In the genomic region with DNA sequence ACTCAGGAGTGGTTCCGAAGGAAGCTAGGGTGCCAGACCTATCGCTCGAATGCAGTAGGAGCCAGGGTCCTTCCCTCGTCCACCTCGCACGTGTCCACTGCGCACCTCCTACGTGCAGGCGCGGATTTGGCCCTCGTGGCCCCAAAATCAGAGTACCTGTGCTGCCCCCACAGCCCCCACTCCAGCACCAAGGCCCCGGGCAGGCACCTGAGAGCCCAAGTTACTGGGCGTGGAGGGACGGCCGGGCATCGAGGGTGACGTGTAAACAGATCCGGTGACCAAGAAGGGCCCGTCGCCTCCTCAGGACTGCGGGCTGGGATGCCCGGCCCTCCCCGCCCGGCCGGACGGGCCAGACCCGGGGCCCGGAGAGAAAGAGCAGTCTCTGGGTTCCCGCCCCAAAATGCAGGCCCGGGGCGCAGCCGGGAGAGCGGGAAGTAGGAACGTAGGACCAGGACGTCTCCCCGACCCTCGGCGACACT, we compare ENCODE assay signal across 8 cellular contexts. TPM values are rescaled to one million over a fixed set of nuclear protein-coding genes. Genes with fewer than 3 reads are reported as not detected.
DNase-seq lines count a peak whose midpoint lies in the region; ATAC-seq and TF ChIP-seq lines count a peak whose summit lies in the region.

No MANE protein-coding gene starts in this region.

- H3K27ac ChIP-seq in adrenal gland (peak overlapping the region in 4 of 5 donors; percentile 87 to 98 (median 92)), suprapubic skin (peak overlapping the region; percentile 85)

- H3K36me3 ChIP-seq in adrenal gland (replicated peaks in 1 of 2) = peaks cover 0 to 33% of the 10 kb centered on the region in 2 donors
- no peaks in the 10 kb centered on the region for H3K36me3 ChIP-seq in kidney epithelial cell (ENCODE audit: control insufficient read depth, insufficient read depth, low read length)
- peaks cover 35% of the 10 kb centered on the region for H3K36me3 ChIP-seq in suprapubic skin

- TF ChIP-seq EP300 in suprapubic skin (IDR thresholded peaks at IDR 0.05) = no peak

- WGBS in adrenal gland, 4 donors = 0 to 1% (median 1%) methylated on average over 20 to 38 of the region's 38 CpGs; no CpG with 5 or more reads in 1 of the 4 donors
- WGBS in suprapubic skin = 0% methylated on average over 12 of the region's 38 CpGs

- H3K27me3 ChIP-seq in adrenal gland (no peaks in the 10 kb centered on the region), kidney epithelial cell (ENCODE audit: control insufficient read depth, insufficient read depth, low read length) (no peaks in the 10 kb centered on the region), suprapubic skin (no peaks in the 10 kb centered on the region)

- H3K4me1 ChIP-seq in adrenal gland (replicated peaks in 1 of 2) (peaks cover 17 to 29% of the 10 kb centered on the region in 2 donors), suprapubic skin (peaks cover 38% of the 10 kb centered on the region)

- H3K9me3 ChIP-seq in adrenal gland (replicated peaks in 1 of 3) (no peaks in the 10 kb centered on the region), suprapubic skin (no peaks in the 10 kb centered on the region)

- DNase-seq in adrenal gland (peak in 4 of 7 donors; percentile 49 to 69 (median 56)), kidney epithelial cell (ENCODE audit: low read depth) (no peak), suprapubic skin (ENCODE audit: low spot score in 2 of 2) (no peak), mucosa of gallbladder (ENCODE audit: low spot score) (no peak), GM19238 (ENCODE audit: insufficient read length, low spot score) (no peak)

- H3K4me3 ChIP-seq in GM12875 (ENCODE audit: low read depth, low read length) = peak overlapping the region; percentile 94
- peak overlapping the region; percentile 70 to 88 (median 79) for H3K4me3 ChIP-seq in adrenal gland
- peak overlapping the region; percentile 92 for H3K4me3 ChIP-seq in kidney epithelial cell (ENCODE audit: low read depth, low read length)
- peak overlapping the region; percentile 98 for H3K4me3 ChIP-seq in suprapubic skin

- no peak for TF ChIP-seq POLR2A in adrenal gland (IDR thresholded peaks at IDR 0.05)
- TF ChIP-seq POLR2A in suprapubic skin (IDR thresholded peaks at IDR 0.05) = no peak

- ATAC-seq in HG03439 (IDR thresholded peaks at IDR 0.05; ENCODE audit: unreplicated experiment) = peak; percentile 2
- no peak for ATAC-seq in HG03139 (IDR thresholded peaks at IDR 0.05; ENCODE audit: unreplicated experiment)

- TF ChIP-seq CTCF in GM12875 (IDR thresholded peaks at IDR 0.05; ENCODE audit: borderline replicate concordance, insufficient read depth, low read depth, low read length) (no peak), adrenal gland (IDR thresholded peaks at IDR 0.05) (no peak), kidney epithelial cell (IDR thresholded peaks at IDR 0.05; ENCODE audit: insufficient read depth, low read length, poor library complexity, severe bottlenecking) (no peak), suprapubic skin (IDR thresholded peaks at IDR 0.05) (no peak)

- intact Hi-C loops in adrenal gland (cut with DNase I) = loop anchor here in 1 of 2 donors (2.0 kb wide), 1 partner anchor 105 kb away; the partner anchor contains the start of gene UBTF

RNA-seq across cellular contexts. Expression of gene SLC25A39, which starts 0.5 kb away (rescaled TPM):
- total RNA-seq in adrenal gland = 100 to 1,000 TPM; 112 to 192 (median 157) TPM
- polyA plus RNA-seq in adrenal gland = 100 to 1,000 TPM in 2 of 3 donors, 10 to 100 TPM in 1; 100.0 to 262 (median 236) TPM
- 145 and 146 TPM in 2 replicates for total RNA-seq in kidney epithelial cell
- 100 to 1,000 TPM in 3 of 4 donors, 10 to 100 TPM in 1; 94.9 to 132 (median 111) TPM for total RNA-seq in suprapubic skin
- 140 TPM for total RNA-seq in mucosa of gallbladder

RNA-seq across cellular contexts. Expression of gene RUNDC3A, which starts 15.7 kb away (rescaled TPM):
- total RNA-seq in adrenal gland (10 to 100 TPM in 2 of 8 donors, 1 to 10 TPM in 6; 1.6 to 26.4 (median 8.6) TPM), kidney epithelial cell (3.3 and 12.3 TPM in 2 replicates), suprapubic skin (10 to 100 TPM; 12.6 to 22.0 (median 14.7) TPM), mucosa of gallbladder (1.4 TPM)
- polyA plus RNA-seq in adrenal gland = 100 to 1,000 TPM in 1 of 3 donors, 10 to 100 TPM in 2; 19.3 to 133 (median 38.5) TPM

RNA-seq across cellular contexts. Expression of gene GRN, which starts 21.0 kb away (rescaled TPM):
- total RNA-seq in adrenal gland (100 to 1,000 TPM; 216 to 721 (median 418) TPM), kidney epithelial cell (521 and 704 TPM in 2 replicates), suprapubic skin (100 to 1,000 TPM; 294 to 451 (median 340) TPM), mucosa of gallbladder (385 TPM)
- polyA plus RNA-seq in adrenal gland = 100 to 1,000 TPM in 1 of 3 donors, 10 to 100 TPM in 2; 91.7 to 111 (median 93.0) TPM

RNA-seq across cellular contexts. Expression of gene FAM171A2, which starts 39.5 kb away (rescaled TPM):
- total RNA-seq in adrenal gland (1 to 10 TPM in 6 of 8 donors, under 1 TPM in 2; 0.79 to 5.4 (median 2.4) TPM), kidney epithelial cell (12.6 and 16.3 TPM in 2 replicates), suprapubic skin (1 to 10 TPM; 1.2 to 2.6 (median 1.5) TPM), mucosa of gallbladder (4.0 TPM)
- polyA plus RNA-seq in adrenal gland = 1 to 10 TPM in 1 of 3 donors, under 1 TPM in 2; 0.13 to 2.7 (median 0.54) TPM

RNA-seq across cellular contexts. Expression of gene SLC4A1, which starts 56.2 kb away (rescaled TPM):
- total RNA-seq in adrenal gland = 1 to 10 TPM in 1 of 8 donors, under 1 TPM in 2, not detected in 5; 0.15 to 1.2 (median 0.18) TPM
- under 1 TPM in 2 of 3 donors, not detected in 1; 0.13 to 0.16 TPM for polyA plus RNA-seq in adrenal gland
- total RNA-seq in kidney epithelial cell = not detected in 2 replicates
- under 1 TPM in 3 of 4 donors, not detected in 1; 0.08 to 0.17 (median 0.10) TPM for total RNA-seq in suprapubic skin
- 0.37 TPM for total RNA-seq in mucosa of gallbladder

Comparison
In these comparisons a context has a peak if more than half of its experiments do, and no peak if none do; other contexts are left out.
1. DNase-seq: peak in adrenal gland (4 of 7); none in kidney epithelial cell (single experiment), suprapubic skin (0 of 2), mucosa of gallbladder (single experiment) and GM19238 (single experiment).
2. Peak in every context shown above with its lines, with median percentiles within 50 percentile points of each other: H3K4me3 ChIP-seq.